Comparison of ENCODE assay signal across 2 cellular contexts in genomic region chr18:10784596-10785202, GRCh38.
TF ChIP-seq lines count a peak whose summit lies in the region.

No MANE protein-coding gene starts in this region.

TF ChIP-seq in GM12891, 5 proteins besides CTCF, POLR2A, EP300 and RAD21 (continued from another document):
- TF ChIP-seq SPI1 (IDR thresholded peaks at IDR 0.05; ENCODE audit: low read depth, low read length) (no peak), PAX5 (IDR thresholded peaks at IDR 0.05; ENCODE audit: insufficient read depth, low read length, severe bottlenecking) (no peak), POU2F2 (IDR thresholded peaks at IDR 0.05; ENCODE audit: low read depth, low read length) (no peak)

TF ChIP-seq in GM12878, 131 proteins besides CTCF, POLR2A, EP300 and RAD21:
- TF ChIP-seq RELB (IDR thresholded peaks at IDR 0.05; ENCODE audit: low read depth) (no peak), POLR2AphosphoS5 (IDR thresholded peaks at IDR 0.05; ENCODE audit: low read length) (peak; percentile 40; the same call in 1 of the 2 replicates)
